ENCODE assay signal across 14 cellular contexts in genomic region chr14:31297112-31297511, GRCh38.
A peak's percentile ranks its signal among the peaks of the same experiment; 100 is the strongest.
DNase-seq lines count a peak whose midpoint lies in the region; ATAC-seq, FAIRE-seq and TF ChIP-seq lines count a peak whose summit lies in the region.
"Had no signal": no experiment of that assay in that cellular context is flagged by ENCODE, and none has a peak within 500 bp of the region (broad histone marks: within the 10 kb centered on the region; RNA-seq: fewer than 3 reads in every experiment).

No MANE protein-coding gene starts in this region.

- H3K9me2 ChIP-seq in GM23338 (ENCODE audit: insufficient read depth), result no peaks in the 10 kb centered on the region

- H3K4me3 ChIP-seq in GM23338 (no peak overlapping the region), tibial nerve (no peak overlapping the region)
- H3K4me3 ChIP-seq: A549 had no signal

- H3K4me1 Mint-ChIP-seq in GM23338, result peaks cover 20% of the 10 kb centered on the region
- H3K4me1 Mint-ChIP-seq: CD14-positive monocyte had no signal

- H3K9me3 ChIP-seq in tibial nerve, result no peaks in the 10 kb centered on the region
- H3K9me3 ChIP-seq: A549 had no signal

- no peak for TF ChIP-seq EP300 in tibial nerve (IDR thresholded peaks at IDR 0.05)

- H3K36me3 ChIP-seq in GM23338 (ENCODE audit: insufficient read depth), result 0 out of 2 replicates have a peak, but pooled peaks cover 6% of the 10 kb centered on the region
- H3K36me3 ChIP-seq in tibial nerve, result peaks cover 0 to 65% (median 0%) of the 10 kb centered on the region in 3 donors

- WGBS in tibial nerve, 2 donors, result 85 to 86% methylated on average over 6 of the region's 6 CpGs

- TF ChIP-seq POLR2A in tibial nerve (IDR thresholded peaks at IDR 0.05), result no peak

- peak; percentile 23 for FAIRE-seq in HTR-8/SVneo (lab: Jason Lieb, UNC)
- FAIRE-seq: A549, D721Med had no signal

- H3K27ac Mint-ChIP-seq in GM23338, result peak overlapping the region; percentile 73; the same call in 1 of the 2 replicates

- 0 out of 2 replicates have a peak, but pooled peaks cover 2% of the 10 kb centered on the region for H3F3A ChIP-seq in GM23338 (replicated peaks; ENCODE audit: low read depth)

- H3K36me3 Mint-ChIP-seq in GM23338 (ENCODE audit: low read depth), result peaks cover 2% of the 10 kb centered on the region; the same call in 2 of the 3 replicates

- no peak overlapping the region for H2AFZ ChIP-seq in GM23338

- H3K27ac ChIP-seq in GM23338 (ENCODE audit: low read depth), result no peak overlapping the region
- H3K27ac ChIP-seq in tibial nerve, result no peak overlapping the region
- H3K27ac ChIP-seq: A549 had no signal

- ATAC-seq in GM23338, result no peak
- ATAC-seq in GM21447 (IDR thresholded peaks at IDR 0.05; ENCODE audit: unreplicated experiment), result no peak
- ATAC-seq in HG03571 (IDR thresholded peaks at IDR 0.05; ENCODE audit: unreplicated experiment), result no peak
- ATAC-seq: A549; CD8-positive, alpha-beta T cell; HCT116 had no signal

- TF ChIP-seq CTCF in GM23338 (conservative IDR thresholded peaks at IDR 0.05; ENCODE audit: low read depth in 2 of 2), result no peak
- TF ChIP-seq CTCF in tibial nerve (IDR thresholded peaks at IDR 0.05), result no peak

- H3K4me2 ChIP-seq in GM23338, result no peak overlapping the region
- H3K4me2 ChIP-seq: A549 had no signal

- peaks cover 8% of the 10 kb centered on the region for H3K27me3 Mint-ChIP-seq in GM23338 (ENCODE audit: insufficient read depth, low read depth, poor library complexity)

- no peaks in the 10 kb centered on the region for H4K20me1 ChIP-seq in GM23338 (replicated peaks; ENCODE audit: insufficient read depth)

- H3K9me3 Mint-ChIP-seq in GM23338, result no peaks in the 10 kb centered on the region; the same call in 1 of the 3 replicates
- H3K9me3 Mint-ChIP-seq: CD14-positive monocyte; CD8-positive, alpha-beta T cell had no signal

- H3K27me3 ChIP-seq in GM23338 (ENCODE audit: insufficient read depth) (no peaks in the 10 kb centered on the region), tibial nerve (no peaks in the 10 kb centered on the region)

- peaks cover 7% of the 10 kb centered on the region for H3K4me1 ChIP-seq in GM23338 (ENCODE audit: insufficient read depth)
- H3K4me1 ChIP-seq in tibial nerve, result peaks cover 0 to 9% (median 0%) of the 10 kb centered on the region in 4 donors
- H3K4me1 ChIP-seq: A549 had no signal

- no peak for DNase-seq in GM23338 (ENCODE audit: low spot score)
- DNase-seq in HTR-8/SVneo (ENCODE audit: insufficient read length, low spot score), result no peak
- peak; percentile 7 for DNase-seq in brain pericyte (ENCODE audit: low read depth, low spot score)
- DNase-seq in tibial nerve (ENCODE audit: low spot score in 2 of 2), result no peak
- DNase-seq: CD8-positive, alpha-beta T cell; COR-L47; DND-41; GDM1 had no signal

- H3K4me3 Mint-ChIP-seq in GM23338, result no peak overlapping the region
- H3K4me3 Mint-ChIP-seq: CD14-positive monocyte; CD8-positive, alpha-beta T cell had no signal

- no peaks in the 10 kb centered on the region for H3K79me2 ChIP-seq in GM23338 (replicated peaks; ENCODE audit: insufficient read depth)

TF ChIP-seq in GM23338, 12 proteins besides CTCF, POLR2A, EP300 and RAD21:
- no peak for TF ChIP-seq EZH2 (IDR thresholded peaks at IDR 0.05; ENCODE audit: low read depth, unreplicated experiment)
TF ChIP-seq in GM23338: peak in this region for 0.
